24 cellular contexts compared by ENCODE assay signal in the genomic region with DNA sequence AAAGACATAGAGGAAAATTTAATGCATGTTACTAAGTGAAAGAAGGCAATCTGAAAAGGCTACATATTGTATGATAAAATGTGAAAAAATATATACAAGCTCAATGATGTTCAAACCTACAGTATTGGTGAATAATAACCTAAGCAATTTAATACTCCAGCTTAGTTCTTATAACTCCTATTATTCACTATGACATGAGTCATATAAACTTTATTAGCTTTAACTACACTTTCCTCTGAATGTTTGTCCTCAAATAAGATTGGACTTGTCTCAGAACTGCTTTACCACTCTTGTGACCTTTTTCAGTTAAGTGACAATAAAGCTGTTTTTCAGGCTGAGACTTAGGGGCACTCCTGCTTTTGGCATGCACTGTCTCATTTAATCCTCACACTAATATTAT. TPM values are rescaled to one million over a fixed set of nuclear protein-coding genes. Genes with fewer than 3 reads are reported as not detected.
DNase-seq lines count a peak whose midpoint lies in the region; ATAC-seq and TF ChIP-seq lines count a peak whose summit lies in the region.
"Had no signal": no experiment of that assay in that cellular context is flagged by ENCODE, and none has a peak within 500 bp of the region (broad histone marks: within the 10 kb centered on the region; RNA-seq: fewer than 3 reads in every experiment).

No MANE protein-coding gene starts in this region.

- no peak for TF ChIP-seq POLR2A in heart left ventricle (IDR thresholded peaks at IDR 0.05)
- TF ChIP-seq POLR2A in body of pancreas (IDR thresholded peaks at IDR 0.05): no peak

- intact Hi-C loops in heart left ventricle (cut with DNase I) (loop anchor here in 1 of 10 donors (2.0 kb wide), 1 partner anchor 50 kb away; a partner anchor contains a TSS), body of pancreas (cut with DNase I) (no loop called here)

- TF ChIP-seq CTCF in heart left ventricle (IDR thresholded peaks at IDR 0.05) (no peak), right atrium auricular region (IDR thresholded peaks at IDR 0.05) (no peak), body of pancreas (IDR thresholded peaks at IDR 0.05) (no peak), thoracic aorta (IDR thresholded peaks at IDR 0.05) (no peak)

- DNase-seq in heart left ventricle (no peak), right atrium auricular region (ENCODE audit: low spot score) (no peak), body of pancreas (no peak), thoracic aorta (ENCODE audit: low spot score) (no peak), GDM1 (lab: John Stamatoyannopoulos, UW) (no peak)
- DNase-seq: activated CD8-positive, alpha-beta memory T cell treated with anti-CD3 and anti-CD28 coated beads, Interleukin-2, amount 50 U/mL, for 48 hours; activated effector memory CD4-positive, alpha-beta T cell treated with anti-CD3 and anti-CD28 coated beads, Interleukin-2, amount 50 U/mL, for 16 hours; amygdala; C1 segment of cervical spinal cord; central memory CD4-positive, alpha-beta T cell; DMS 273 treated with DMSO at 0.1 percent for 48 hours; natural killer cell; NCI-H2227 treated with DMSO at 0.1 percent for 48 hours; NCI-H774; ovary; SIG-M5; small intestine; stimulated activated CD4-positive, alpha-beta T cell treated with anti-CD3 and anti-CD28 coated beads, Interleukin-2, amount 100 ng/mL, for 48 hours had no signal

- H3K27me3 ChIP-seq in heart left ventricle: no peaks in the 10 kb centered on the region
- no peaks in the 10 kb centered on the region for H3K27me3 ChIP-seq in right atrium auricular region
- no peaks in the 10 kb centered on the region for H3K27me3 ChIP-seq in body of pancreas
- no peaks in the 10 kb centered on the region for H3K27me3 ChIP-seq in muscle layer of duodenum (ENCODE audit: low read depth, low read length)
- H3K27me3 ChIP-seq in thoracic aorta (replicated peaks; ENCODE audit: insufficient read depth): no peaks in the 10 kb centered on the region
- H3K27me3 ChIP-seq: ovary, vagina had no signal

- ATAC-seq in heart left ventricle (peak in 1 of 4 donors; percentile 18), body of pancreas (peak; percentile 12), thoracic aorta (ENCODE audit: insufficient number of reproducible peaks, low FRiP score, low read depth) (no peak), GM19023 (IDR thresholded peaks at IDR 0.05; ENCODE audit: unreplicated experiment) (no peak), HG03342 (IDR thresholded peaks at IDR 0.05; ENCODE audit: unreplicated experiment) (no peak)
- ATAC-seq: GM12878, GM23338, natural killer cell had no signal

- peak overlapping the region in 7 of 12 donors; percentile 1 to 76 (median 61) for H3K27ac ChIP-seq in heart left ventricle
- peak overlapping the region in 1 of 2 donors; percentile 43 for H3K27ac ChIP-seq in right atrium auricular region
- peak overlapping the region; percentile 6 to 59 (median 44) for H3K27ac ChIP-seq in body of pancreas
- peak overlapping the region; percentile 1 for H3K27ac ChIP-seq in muscle layer of duodenum (ENCODE audit: low read length)
- peak overlapping the region; percentile 28 to 62 for H3K27ac ChIP-seq in thoracic aorta
- H3K27ac ChIP-seq: ovary, vagina had no signal

- H3K4me1 ChIP-seq in heart left ventricle: peaks cover 0 to 40% (median 7%) of the 10 kb centered on the region in 12 donors
- H3K4me1 ChIP-seq in right atrium auricular region: peaks cover 0 to 35% of the 10 kb centered on the region in 2 donors
- H3K4me1 ChIP-seq in body of pancreas: peaks cover 24% of the 10 kb centered on the region
- peaks cover 6 to 14% of the 10 kb centered on the region in 2 donors for H3K4me1 ChIP-seq in muscle layer of duodenum (ENCODE audit: control insufficient read depth in 1 of 2, insufficient read depth in 2 of 2, low read length in 2 of 2)
- H3K4me1 ChIP-seq in thoracic aorta (ENCODE audit: control insufficient read depth in 1 of 2, low read depth in 2 of 2): peaks cover 7 to 26% of the 10 kb centered on the region in 2 donors

- no peak overlapping the region for H3K4me3 ChIP-seq in heart left ventricle
- no peak overlapping the region for H3K4me3 ChIP-seq in right atrium auricular region
- no peak overlapping the region for H3K4me3 ChIP-seq in body of pancreas
- no peak overlapping the region for H3K4me3 ChIP-seq in muscle layer of duodenum (ENCODE audit: low read depth in 1 of 2, low read length in 2 of 2)
- H3K4me3 ChIP-seq in thoracic aorta: no peak overlapping the region
- H3K4me3 ChIP-seq: GM12878, GM23338, ovary, vagina had no signal

- H3K36me3 ChIP-seq in heart left ventricle (peaks cover 0 to 12% (median 3%) of the 10 kb centered on the region in 9 donors), right atrium auricular region (peaks cover 7% of the 10 kb centered on the region), body of pancreas (replicated peaks in 1 of 2; ENCODE audit: insufficient read depth in 1 of 2, low read depth in 2 of 2) (no peaks in the 10 kb centered on the region), muscle layer of duodenum (ENCODE audit: control insufficient read depth in 1 of 2, insufficient read depth in 2 of 2, low read length in 2 of 2) (peaks cover 2 to 8% of the 10 kb centered on the region in 2 donors), thoracic aorta (no peaks in the 10 kb centered on the region)
- H3K36me3 ChIP-seq: ovary had no signal

- H3K9me3 ChIP-seq in heart left ventricle: no peaks in the 10 kb centered on the region
- H3K9me3 ChIP-seq in right atrium auricular region: no peaks in the 10 kb centered on the region
- no peaks in the 10 kb centered on the region for H3K9me3 ChIP-seq in body of pancreas
- H3K9me3 ChIP-seq in muscle layer of duodenum (ENCODE audit: control insufficient read depth in 1 of 2, low read length in 2 of 2): no peaks in the 10 kb centered on the region
- H3K9me3 ChIP-seq in thoracic aorta: no peaks in the 10 kb centered on the region
- H3K9me3 ChIP-seq: ovary, vagina had no signal

RNA-seq across cellular contexts. Expression of a gene that starts 50.9 kb away (rescaled TPM):
- total RNA-seq in heart left ventricle: 10 to 100 TPM; 14.0 to 23.9 (median 19.1) TPM
- 10 to 100 TPM in 1 of 2 donors, 1 to 10 TPM in 1; 3.9 to 11.9 TPM for polyA plus RNA-seq in heart left ventricle
- 10 to 100 TPM; 15.6 to 19.0 TPM for total RNA-seq in right atrium auricular region
- total RNA-seq in body of pancreas: 10 to 100 TPM; 10.9 to 12.2 TPM
- 10 to 100 TPM; 20.7 to 29.3 TPM for total RNA-seq in thoracic aorta

RNA-seq across cellular contexts. Expression of a gene that starts 51.1 kb away (rescaled TPM):
- 10 to 100 TPM; 10.5 to 14.5 (median 12.8) TPM for total RNA-seq in heart left ventricle
- 10 to 100 TPM in 1 of 2 donors, 1 to 10 TPM in 1; 4.2 to 18.6 TPM for polyA plus RNA-seq in heart left ventricle
- total RNA-seq in right atrium auricular region: 10 to 100 TPM in 1 of 2 donors, 1 to 10 TPM in 1; 5.5 to 12.0 TPM
- 1 to 10 TPM; 2.3 to 8.3 TPM for total RNA-seq in body of pancreas
- total RNA-seq in thoracic aorta: 1 to 10 TPM; 5.9 to 6.5 TPM
